Comparison of ENCODE assay signal across 8 cellular contexts in the genomic region with DNA sequence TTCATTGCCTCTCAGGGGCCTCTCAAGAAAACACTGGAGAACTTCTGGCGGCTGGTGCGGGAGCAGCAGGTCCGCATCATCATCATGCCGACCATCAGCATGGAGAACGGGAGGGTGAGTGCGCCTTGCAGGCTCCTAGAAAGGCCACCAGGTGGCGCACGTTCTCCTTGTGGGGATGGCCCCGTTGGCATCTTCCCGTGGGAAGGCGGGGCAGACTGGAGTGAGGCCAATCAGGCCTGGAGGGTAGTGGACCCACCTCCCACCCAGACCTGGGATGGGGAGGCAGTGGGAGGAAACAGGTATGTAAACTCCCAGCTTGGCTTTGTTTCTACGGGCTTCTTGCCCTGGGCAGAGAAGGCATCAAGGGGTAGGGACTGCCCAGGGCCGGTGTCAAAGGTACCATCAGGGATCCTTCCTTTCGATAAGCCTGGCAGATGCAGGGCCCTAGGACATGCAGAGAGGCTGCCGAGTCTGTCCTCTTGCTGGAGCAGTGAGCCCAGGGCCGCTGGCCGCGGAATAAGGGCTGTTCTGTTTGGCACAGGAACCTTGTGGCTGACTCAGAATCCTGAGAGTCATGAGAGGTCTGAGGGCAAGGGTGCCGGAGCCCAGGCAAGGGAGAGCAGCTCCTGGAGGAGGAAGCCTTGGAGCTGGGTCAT. TPM values are rescaled to one million over a fixed set of nuclear protein-coding genes. Genes with fewer than 3 reads are reported as not detected.
DNase-seq lines count a peak whose midpoint lies in the region; ATAC-seq and TF ChIP-seq lines count a peak whose summit lies in the region.

No MANE protein-coding gene starts in this region.

- H3K27me3 Mint-ChIP-seq in activated T-cell treated with anti-CD3 and anti-CD28 coated beads, Interleukin-2, amount 50 U/mL, for 4 hours (ENCODE audit: low read depth), result peaks cover 26% of the 10 kb centered on the region
- H3K27me3 Mint-ChIP-seq in nephron progenitor cell (ENCODE audit: low read depth, poor library complexity), result peaks cover 45% of the 10 kb centered on the region
- peaks cover 49% of the 10 kb centered on the region for H3K27me3 Mint-ChIP-seq in stimulated activated naive CD8-positive, alpha-beta T cell treated with anti-CD3 and anti-CD28 coated beads, Interleukin-15, amount 100 ng/mL, for 72 hours

- H3K9me3 Mint-ChIP-seq in activated T-cell treated with anti-CD3 and anti-CD28 coated beads, Interleukin-2, amount 50 U/mL, for 4 hours, result peaks cover 6% of the 10 kb centered on the region
- peaks cover 14% of the 10 kb centered on the region for H3K9me3 Mint-ChIP-seq in nephron progenitor cell
- peaks cover 0 to 11% of the 10 kb centered on the region in 2 donors for H3K9me3 Mint-ChIP-seq in stimulated activated naive CD8-positive, alpha-beta T cell treated with anti-CD3 and anti-CD28 coated beads, Interleukin-15, amount 100 ng/mL, for 72 hours

- peak; percentile 89 for DNase-seq in KBM-7
- DNase-seq in RPMI7951 (ENCODE audit: low read depth), result peak; percentile 70
- DNase-seq in activated T-cell treated with anti-CD3 and anti-CD28 coated beads, Interleukin-2, amount 50 U/mL, for 4 hours, result peak; percentile 68
- DNase-seq in fibroblast of peridontal ligament (ENCODE audit: extremely low read depth), result peak; percentile 78
- peak; percentile 91 for DNase-seq in nephron progenitor cell
- DNase-seq in stimulated activated naive CD8-positive, alpha-beta T cell treated with anti-CD3 and anti-CD28 coated beads, Interleukin-15, amount 100 ng/mL, for 72 hours, result peak; percentile 68 to 75

- peak; percentile 85 for ATAC-seq in GM19463 (IDR thresholded peaks at IDR 0.05; ENCODE audit: unreplicated experiment)
- ATAC-seq in activated T-cell treated with anti-CD3 and anti-CD28 coated beads, Interleukin-2, amount 50 U/mL, for 4 hours, result peak; percentile 81 to 84
- peak; percentile 72 for ATAC-seq in stimulated activated naive CD8-positive, alpha-beta T cell treated with anti-CD3 and anti-CD28 coated beads, Interleukin-15, amount 100 ng/mL, for 72 hours

- no peak overlapping the region for H3K27ac ChIP-seq in C4-2B

- H3K4me3 Mint-ChIP-seq in activated T-cell treated with anti-CD3 and anti-CD28 coated beads, Interleukin-2, amount 50 U/mL, for 4 hours, result no peak overlapping the region
- H3K4me3 Mint-ChIP-seq in nephron progenitor cell, result peak overlapping the region; percentile 72
- H3K4me3 Mint-ChIP-seq in stimulated activated naive CD8-positive, alpha-beta T cell treated with anti-CD3 and anti-CD28 coated beads, Interleukin-15, amount 100 ng/mL, for 72 hours, result peak overlapping the region; percentile 47 to 59

- in situ Hi-C loops in KBM-7 (cut with MboI; ENCODE audit: low pct_unique_long_range_greater_than_20kb, low sequenced_read_pairs), result loop anchor here (25.0 kb wide), 3 partner anchors 103 to 503 kb away; no protein-coding TSS in a partner anchor

- peaks cover 11% of the 10 kb centered on the region for H3K4me1 Mint-ChIP-seq in activated T-cell treated with anti-CD3 and anti-CD28 coated beads, Interleukin-2, amount 50 U/mL, for 4 hours (ENCODE audit: low read depth)
- peaks cover 17% of the 10 kb centered on the region for H3K4me1 Mint-ChIP-seq in nephron progenitor cell
- H3K4me1 Mint-ChIP-seq in stimulated activated naive CD8-positive, alpha-beta T cell treated with anti-CD3 and anti-CD28 coated beads, Interleukin-15, amount 100 ng/mL, for 72 hours, result peaks cover 8% of the 10 kb centered on the region

- H3K36me3 Mint-ChIP-seq in activated T-cell treated with anti-CD3 and anti-CD28 coated beads, Interleukin-2, amount 50 U/mL, for 4 hours (ENCODE audit: insufficient read depth), result no peaks in the 10 kb centered on the region
- H3K36me3 Mint-ChIP-seq in nephron progenitor cell (ENCODE audit: low read depth), result no peaks in the 10 kb centered on the region

- no peak overlapping the region for H3K27ac Mint-ChIP-seq in nephron progenitor cell
- peak overlapping the region; percentile 14 to 65 for H3K27ac Mint-ChIP-seq in stimulated activated naive CD8-positive, alpha-beta T cell treated with anti-CD3 and anti-CD28 coated beads, Interleukin-15, amount 100 ng/mL, for 72 hours

- peak; percentile 94 for TF ChIP-seq CTCF in C4-2B (conservative IDR thresholded peaks at IDR 0.05)
- peak; percentile 99 for TF ChIP-seq CTCF in nephron progenitor cell (IDR thresholded peaks at IDR 0.05)

RNA-seq across cellular contexts. Expression of a gene that starts 18.9 kb away (rescaled TPM):
- 73.2 and 87.7 TPM in 2 replicates for total RNA-seq in RPMI7951 (2014; rRNA removed; shearing (Covaris generic))
- total RNA-seq in activated T-cell treated with anti-CD3 and anti-CD28 coated beads, Interleukin-2, amount 50 U/mL, for 4 hours, result 10 to 100 TPM; 50.5 to 63.1 (median 54.3) TPM
